In genomic region chr3:53254190-53254809, GRCh38 we compare ENCODE assay signal across 8 cellular contexts. TPM values are rescaled to one million over a fixed set of nuclear protein-coding genes. Genes with fewer than 3 reads are reported as not detected.
DNase-seq lines count a peak whose midpoint lies in the region; ATAC-seq and TF ChIP-seq lines count a peak whose summit lies in the region.

No MANE protein-coding gene starts in this region.

- intact Hi-C loops in lower lobe of right lung (cut with DNase I) = no loop called here
- intact Hi-C loops in thyroid gland (cut with DNase I) = no loop called here

- H3K4me1 ChIP-seq in lower lobe of right lung (peaks cover 59% of the 10 kb centered on the region), thyroid gland (peaks cover 47 to 61% of the 10 kb centered on the region in 2 donors)

- TF ChIP-seq CTCF in NB4 (IDR thresholded peaks at IDR 0.05; ENCODE audit: low read depth, low read length) (no peak), lower lobe of right lung (IDR thresholded peaks at IDR 0.05) (no peak), thyroid gland (IDR thresholded peaks at IDR 0.05) (no peak)

- H3K27me3 ChIP-seq in lower lobe of right lung (ENCODE audit: low read depth) (no peaks in the 10 kb centered on the region), thyroid gland (no peaks in the 10 kb centered on the region)

- DNase-seq in NCI-H510A (lab: John Stamatoyannopoulos, UW) (peak; percentile 48), NCI-H510A treated with DMSO at 0.1 percent for 48 hours (lab: John Stamatoyannopoulos, UW) (no peak), NB4 (ENCODE audit: low read depth) (peak; percentile 42), cerebellar cortex (ENCODE audit: low spot score) (peak; percentile 46), lower lobe of right lung (no peak), thyroid gland (peak; percentile 87 to 90), SIG-M5 (lab: John Stamatoyannopoulos, UW) (no peak), EL (no peak)

- H3K27ac ChIP-seq in lower lobe of right lung (peak overlapping the region; percentile 87), thyroid gland (peak overlapping the region; percentile 83 to 95 (median 88))

- H3K36me3 ChIP-seq in lower lobe of right lung = no peaks in the 10 kb centered on the region
- H3K36me3 ChIP-seq in thyroid gland = no peaks in the 10 kb centered on the region

- H3K9me3 ChIP-seq in lower lobe of right lung (no peaks in the 10 kb centered on the region), thyroid gland (no peaks in the 10 kb centered on the region)

- ATAC-seq in lower lobe of right lung = peak; percentile 2

- TF ChIP-seq POLR2A in NB4 (IDR thresholded peaks at IDR 0.05; ENCODE audit: extremely low read depth, insufficient read length) (no peak), thyroid gland (IDR thresholded peaks at IDR 0.05) (peak in 1 of 2 donors; percentile 61)

- peak overlapping the region; percentile 91 for H3K4me3 ChIP-seq in NB4 (ENCODE audit: low read depth, low read length)
- peak overlapping the region; percentile 96 for H3K4me3 ChIP-seq in lower lobe of right lung
- peak overlapping the region; percentile 47 to 95 (median 94) for H3K4me3 ChIP-seq in thyroid gland (replicated peaks in 1 of 3)

- 14 to 23% methylated on average over 8 to 9 of the region's 9 CpGs for WGBS in thyroid gland, 2 donors

RNA-seq across cellular contexts. Expression of gene TKT, which starts 1.5 kb away (rescaled TPM):
- 437 TPM for total RNA-seq in lower lobe of right lung
- 100 to 1,000 TPM; 468 to 962 (median 800) TPM for total RNA-seq in thyroid gland

Comparison
In these comparisons a context has a peak if more than half of its experiments do, and no peak if none do; other contexts are left out.
1. DNase-seq: peak in NCI-H510A (single experiment), NB4 (single experiment), cerebellar cortex (single experiment) and thyroid gland (2 of 2); none in NCI-H510A treated with DMSO at 0.1 percent for 48 hours (single experiment), lower lobe of right lung (single experiment), SIG-M5 (single experiment) and EL (single experiment).
2. Peak in every context shown above with its lines, with median percentiles within 50 percentile points of each other: H3K4me3 ChIP-seq.